ENCODE assay signal across 8 cellular contexts in genomic region chr9:14661421-14662059, GRCh38. TPM values are rescaled to one million over a fixed set of nuclear protein-coding genes. Genes with fewer than 3 reads are reported as not detected.
DNase-seq lines count a peak whose midpoint lies in the region; ATAC-seq and TF ChIP-seq lines count a peak whose summit lies in the region.

No MANE protein-coding gene starts in this region.

- H3K9me3 Mint-ChIP-seq in effector memory CD8-positive, alpha-beta T cell, result no peaks in the 10 kb centered on the region

- no peak overlapping the region for H3K27ac Mint-ChIP-seq in effector memory CD8-positive, alpha-beta T cell

- H3K4me3 ChIP-seq in foreskin fibroblast (ENCODE audit: low read depth in 1 of 2, low read length in 2 of 2), result no peak overlapping the region

- peaks cover 0 to 3% of the 10 kb centered on the region in 2 donors for H3K4me1 Mint-ChIP-seq in effector memory CD8-positive, alpha-beta T cell (ENCODE audit: low read depth in 2 of 2)

- no peaks in the 10 kb centered on the region for H3K27me3 Mint-ChIP-seq in effector memory CD8-positive, alpha-beta T cell

- peak; percentile 8 for DNase-seq in DMS114 treated with DMSO at 0.1 percent for 48 hours (lab: John Stamatoyannopoulos, UW; ENCODE audit: unreplicated experiment)
- peak; percentile 46 for DNase-seq in HT-29 (ENCODE audit: low spot score)
- peak; percentile 34 for DNase-seq in RKO (ENCODE audit: low spot score)
- DNase-seq in foreskin fibroblast, result peak in 1 of 2 donors; percentile 27
- no peak for DNase-seq in effector memory CD8-positive, alpha-beta T cell

- ATAC-seq in effector memory CD8-positive, alpha-beta T cell (replicated peaks), result no peak
- no peak for ATAC-seq in GM19455 (IDR thresholded peaks at IDR 0.05; ENCODE audit: unreplicated experiment)
- ATAC-seq in HG03571 (IDR thresholded peaks at IDR 0.05; ENCODE audit: unreplicated experiment), result no peak
- no peak for ATAC-seq in HG03280 (IDR thresholded peaks at IDR 0.05; ENCODE audit: unreplicated experiment)

- H3K36me3 Mint-ChIP-seq in effector memory CD8-positive, alpha-beta T cell (ENCODE audit: insufficient read depth), result peaks cover 20% of the 10 kb centered on the region

- H3K4me3 Mint-ChIP-seq in effector memory CD8-positive, alpha-beta T cell, result no peak overlapping the region

- TF ChIP-seq CTCF in foreskin fibroblast (IDR thresholded peaks at IDR 0.05; ENCODE audit: low read depth, low read length), result peak; percentile 51

RNA-seq across cellular contexts. Expression of gene ZDHHC21, which starts 31.7 kb away (rescaled TPM):
- total RNA-seq in HT-29 (2014; rRNA removed; shearing (Covaris generic)), result 5.2 and 6.1 TPM in 2 replicates

Comparison
In these comparisons a context has a peak if more than half of its experiments do, and no peak if none do; other contexts are left out.
1. DNase-seq: peak in DMS114 treated with DMSO at 0.1 percent for 48 hours (single experiment), HT-29 (single experiment) and RKO (single experiment); none in effector memory CD8-positive, alpha-beta T cell (0 of 3).